Comparison of ENCODE assay signal across 1 cellular context in genomic region chr14:100122481-100123215, GRCh38.
TF ChIP-seq lines count a peak whose summit lies in the region.

No MANE protein-coding gene starts in this region.

TF ChIP-seq in GM23338, 12 proteins besides CTCF, POLR2A, EP300 and RAD21 (continued from another document):
- TF ChIP-seq ZNF462 (CRISPR knock-in tag; IDR thresholded peaks at IDR 0.05), result no peak
- TF ChIP-seq STAT1 (IDR thresholded peaks at IDR 0.05; ENCODE audit: unreplicated experiment), result no peak
- TF ChIP-seq NANOG (IDR thresholded peaks at IDR 0.05; ENCODE audit: borderline replicate concordance), result no peak
TF ChIP-seq in GM23338: peak in this region for 0.
